Comparison of ENCODE assay signal across 7 cellular contexts in the genomic region with DNA sequence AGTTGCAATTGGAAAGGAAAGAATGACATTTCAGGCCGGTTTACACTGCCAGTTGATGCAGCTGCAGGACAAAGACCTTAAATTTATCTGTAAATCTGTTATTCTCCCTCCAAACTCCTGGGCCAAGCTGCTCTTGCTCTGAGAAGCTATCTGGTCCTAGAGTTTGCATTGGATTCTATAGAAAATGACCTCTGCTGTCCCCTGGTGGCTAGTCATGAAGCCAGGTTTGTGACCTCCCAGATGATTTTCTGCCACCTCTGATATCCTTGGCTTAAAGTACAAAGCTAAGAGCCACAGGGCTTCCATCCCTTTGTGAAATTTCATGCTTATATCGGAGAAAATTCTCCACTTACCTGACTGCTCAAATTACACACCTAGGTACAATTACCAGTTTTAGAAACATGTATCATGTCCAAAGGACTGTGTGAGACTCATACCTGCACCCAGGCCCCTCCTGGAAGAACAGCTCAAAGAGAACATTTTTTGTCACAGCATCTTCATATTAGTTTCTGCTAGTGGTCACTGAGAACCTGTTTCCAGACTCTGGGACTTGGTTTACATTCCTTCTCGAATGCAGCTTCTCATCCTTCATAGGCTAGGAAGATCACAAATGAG. TPM values are rescaled to one million over a fixed set of nuclear protein-coding genes. Genes with fewer than 3 reads are reported as not detected.
A peak's percentile ranks its signal among the peaks of the same experiment; 100 is the strongest.
DNase-seq lines count a peak whose midpoint lies in the region; ATAC-seq and TF ChIP-seq lines count a peak whose summit lies in the region.

No MANE protein-coding gene starts in this region.

- H4K20me1 ChIP-seq in Loucy (ENCODE audit: insufficient read depth, low read length, poor library complexity, severe bottlenecking), result no peaks in the 10 kb centered on the region

- no peaks in the 10 kb centered on the region for H3K27me3 ChIP-seq in Loucy (ENCODE audit: insufficient read depth, low read length, poor library complexity, severe bottlenecking)
- no peaks in the 10 kb centered on the region for H3K27me3 ChIP-seq in lung (ENCODE audit: control insufficient read depth, insufficient read depth)
- H3K27me3 ChIP-seq in tibial nerve, result no peaks in the 10 kb centered on the region

- no peak overlapping the region for H3K4me3 ChIP-seq in Loucy (ENCODE audit: low read length, poor library complexity, severe bottlenecking)
- H3K4me3 ChIP-seq in choroid plexus epithelial cell (ENCODE audit: low read depth, low read length), result no peak overlapping the region
- H3K4me3 ChIP-seq in lung, result no peak overlapping the region
- no peak overlapping the region for H3K4me3 ChIP-seq in tibial nerve

- ATAC-seq in lung (ENCODE audit: insufficient read depth, low FRiP score) (no peak), GM18505 (IDR thresholded peaks at IDR 0.05; ENCODE audit: unreplicated experiment) (no peak)

- TF ChIP-seq POLR2A in tibial nerve (IDR thresholded peaks at IDR 0.05) (no peak), GM18505 (IDR thresholded peaks at IDR 0.05; ENCODE audit: borderline replicate concordance, extremely low read depth, insufficient read depth, insufficient read length) (no peak)

- TF ChIP-seq CTCF in GM10248 (IDR thresholded peaks at IDR 0.05; ENCODE audit: control extremely low read depth, extremely low read depth, low read depth, missing control alignments) (peak; percentile 76), Loucy (conservative IDR thresholded peaks at IDR 0.05; ENCODE audit: low read length) (peak; percentile 98), choroid plexus epithelial cell (conservative IDR thresholded peaks at IDR 0.05; ENCODE audit: low read depth, low read length) (peak; percentile 96), lung (IDR thresholded peaks at IDR 0.05; ENCODE audit: control extremely low read depth, extremely low read depth) (peak; percentile 58), tibial nerve (IDR thresholded peaks at IDR 0.05) (peak; percentile 31 to 60 (median 47))

- H3K27ac ChIP-seq in lung (ENCODE audit: low read depth in 1 of 2, low read length in 1 of 2) (no peak overlapping the region), tibial nerve (no peak overlapping the region)

- no peak overlapping the region for H3K4me2 ChIP-seq in Loucy (ENCODE audit: low read depth, low read length, poor library complexity, severe bottlenecking)

- DNase-seq in GM10248 (ENCODE audit: extremely low spot score) (peak; percentile 26), T-helper 9 cell (peak; percentile 13), choroid plexus epithelial cell (ENCODE audit: low read depth) (peak; percentile 60), lung (ENCODE audit: low spot score) (peak; percentile 38), tibial nerve (ENCODE audit: low spot score in 2 of 2) (peak in 1 of 2 donors; percentile 35)

- H3K36me3 ChIP-seq in Loucy (ENCODE audit: insufficient read depth, low read length) (no peaks in the 10 kb centered on the region), lung (ENCODE audit: control insufficient read depth in 2 of 2, insufficient read depth in 2 of 2, low read length in 2 of 2) (no peaks in the 10 kb centered on the region), tibial nerve (no peaks in the 10 kb centered on the region)

- POLR2A ChIA-PET in GM10248 (lab: Yijun Ruan, JAX), result no interaction called here

- H3K9me3 ChIP-seq in Loucy (ENCODE audit: insufficient read depth, low read depth, low read length) (no peaks in the 10 kb centered on the region), lung (ENCODE audit: control insufficient read depth in 2 of 2, insufficient read depth in 1 of 2, low read length in 1 of 2) (no peaks in the 10 kb centered on the region), tibial nerve (no peaks in the 10 kb centered on the region)

- H3K9ac ChIP-seq in Loucy (ENCODE audit: low read depth, low read length, poor library complexity, severe bottlenecking), result no peak overlapping the region

- H2AFZ ChIP-seq in Loucy (ENCODE audit: low read length), result no peak overlapping the region

- no peak for TF ChIP-seq EP300 in tibial nerve (IDR thresholded peaks at IDR 0.05)

- no peaks in the 10 kb centered on the region for H3K79me2 ChIP-seq in Loucy (ENCODE audit: insufficient read depth, low read length)

- H3F3A ChIP-seq in Loucy (ENCODE audit: low read depth), result no peaks in the 10 kb centered on the region

- 49 to 57% methylated on average over 3 of the region's 3 CpGs for WGBS in lung, 2 donors
- WGBS in tibial nerve, 2 donors, result 59 to 61% methylated on average over 3 of the region's 3 CpGs

- H3K9me2 ChIP-seq in Loucy (replicated peaks; ENCODE audit: low read depth, low read length), result no peaks in the 10 kb centered on the region

- CTCF ChIA-PET in GM10248 (lab: Yijun Ruan, JAX), result interaction anchor here (0.7 to 5.6 kb wide), 36 partner anchors 10 to 568 kb away, joined by 3 to 117 read pairs (median 6); partner anchors contain the start of gene HDHD2

- H3K4me1 ChIP-seq in Loucy (ENCODE audit: insufficient read depth, low read length, poor library complexity, severe bottlenecking) (no peaks in the 10 kb centered on the region), lung (ENCODE audit: control insufficient read depth in 2 of 2, insufficient read depth in 2 of 2, low read length in 2 of 2) (peaks cover 0 to 3% of the 10 kb centered on the region in 2 donors), tibial nerve (no peaks in the 10 kb centered on the region)

RNA-seq across cellular contexts. Expression of gene IER3IP1, which starts 28.9 kb away (rescaled TPM):
- total RNA-seq in lung, result 10 to 100 TPM; 13.2 to 21.6 TPM
- 10 to 100 TPM; 14.9 to 20.5 TPM for polyA plus RNA-seq in lung
- total RNA-seq in tibial nerve, result 1 to 10 TPM; 7.5 to 8.7 (median 8.0) TPM

RNA-seq across cellular contexts. Expression of gene SKOR2, which starts 46.4 kb away (rescaled TPM):
- total RNA-seq in lung (not detected), tibial nerve (not detected)
- polyA plus RNA-seq in lung, result not detected

RNA-seq across cellular contexts. Expression of gene HDHD2, which starts 54.7 kb away (rescaled TPM):
- total RNA-seq in lung, result 10 to 100 TPM; 36.2 to 38.2 TPM
- 10 to 100 TPM; 16.7 to 24.0 TPM for polyA plus RNA-seq in lung
- total RNA-seq in tibial nerve, result 10 to 100 TPM; 16.5 to 44.4 (median 29.6) TPM

Comparison
In these comparisons a context has a peak if more than half of its experiments do, and no peak if none do; other contexts are left out.
1. CTCF ChIP-seq: peak in every context shown above with its lines; median percentile 98 in Loucy; 96 in choroid plexus epithelial cell; 76 in GM10248; 58 in lung; 47 in tibial nerve.